ENCODE assay signal across 11 cellular contexts in genomic region chr9:5566054-5566618, GRCh38. TPM values are rescaled to one million over a fixed set of nuclear protein-coding genes. Genes with fewer than 3 reads are reported as not detected.
DNase-seq lines count a peak whose midpoint lies in the region; ATAC-seq and TF ChIP-seq lines count a peak whose summit lies in the region.
"Had no signal": no experiment of that assay in that cellular context is flagged by ENCODE, and none has a peak within 500 bp of the region (broad histone marks: within the 10 kb centered on the region; RNA-seq: fewer than 3 reads in every experiment).

No MANE protein-coding gene starts in this region.

- no peaks in the 10 kb centered on the region for H3K36me3 ChIP-seq in gastrocnemius medialis

- no peaks in the 10 kb centered on the region for H3K9me3 ChIP-seq in gastrocnemius medialis
- H3K9me3 ChIP-seq: right lobe of liver, SJSA1 had no signal

- CTCF ChIA-PET in RWPE1 (lab: Yijun Ruan, JAX) (interaction anchor here (0.6 kb wide), 1 partner anchor 134 kb away, joined by 4 read pairs; no protein-coding TSS in a partner anchor), HEK293T (lab: Yijun Ruan, JAX) (no interaction called here)

- TF ChIP-seq CTCF in RWPE1 (conservative IDR thresholded peaks at IDR 0.05; ENCODE audit: low read depth), result no peak
- TF ChIP-seq CTCF in gastrocnemius medialis (IDR thresholded peaks at IDR 0.05 in 4 of 5, conservative IDR thresholded peaks at IDR 0.05 in 1 of 5), result no peak
- TF ChIP-seq CTCF in GM13977 (IDR thresholded peaks at IDR 0.05; ENCODE audit: extremely low read depth, insufficient read depth, missing control alignments), result no peak
- TF ChIP-seq CTCF in GM13976 (IDR thresholded peaks at IDR 0.05; ENCODE audit: borderline replicate concordance, control extremely low read depth, extremely low read depth, insufficient read depth, missing control alignments), result no peak

- H3K27me3 ChIP-seq in gastrocnemius medialis, result no peaks in the 10 kb centered on the region
- H3K27me3 ChIP-seq: right lobe of liver, SJSA1 had no signal

- intact Hi-C loops in gastrocnemius medialis (cut with DNase I; ENCODE audit: low total_unique reads), result no loop called here

- H3K27ac ChIP-seq in RWPE1 (peak overlapping the region; percentile 81), gastrocnemius medialis (no peak overlapping the region)
- H3K27ac ChIP-seq: right lobe of liver, SJSA1 had no signal

- peaks cover 12 to 18% of the 10 kb centered on the region in 2 donors for H3K4me1 ChIP-seq in gastrocnemius medialis
- H3K4me1 ChIP-seq: right lobe of liver, SJSA1 had no signal

- ATAC-seq in GM19023 (IDR thresholded peaks at IDR 0.05; ENCODE audit: unreplicated experiment), result peak; percentile 63
- ATAC-seq in HG02852 (IDR thresholded peaks at IDR 0.05; ENCODE audit: unreplicated experiment), result peak; percentile 70
- no peak for ATAC-seq in gastrocnemius medialis
- ATAC-seq: right lobe of liver had no signal

- DNase-seq in AML-193 (lab: John Stamatoyannopoulos, UW) (peak; percentile 81 to 83), RWPE1 (ENCODE audit: low spot score) (no peak), gastrocnemius medialis (no peak), GM13977 (ENCODE audit: low spot score) (no peak), HEK293T (ENCODE audit: extremely low spot score) (no peak), GM13976 (ENCODE audit: low spot score) (no peak)
- DNase-seq: NCI-H2081 treated with DMSO at 0.1 percent for 48 hours, right lobe of liver had no signal

- TF ChIP-seq POLR2A in gastrocnemius medialis (IDR thresholded peaks at IDR 0.05), result no peak

- in situ Hi-C loops in gastrocnemius medialis (cut with MboI; ENCODE audit: low sequenced_read_pairs in 4 of 4) (no loop called here), GM13977 (cut with MboI; ENCODE audit: low pct_unique_long_range_greater_than_20kb, low sequenced_read_pairs, unreplicated experiment) (no loop called here), GM13976 (cut with MboI; ENCODE audit: low sequenced_read_pairs, unreplicated experiment) (no loop called here)

- no peak overlapping the region for H3K4me3 ChIP-seq in gastrocnemius medialis
- H3K4me3 ChIP-seq: right lobe of liver, SJSA1 had no signal

- POLR2A ChIA-PET in RWPE1 (lab: Yijun Ruan, JAX; ENCODE audit: low non-redundant PET) (no interaction called here), HEK293T (lab: Yijun Ruan, JAX) (no interaction called here)

TF ChIP-seq in HEK293T, 16 proteins besides CTCF, POLR2A, EP300 and RAD21:
- no peak for TF ChIP-seq NFRKB (IDR thresholded peaks at IDR 0.05)
- no peak for TF ChIP-seq SP1 (IDR thresholded peaks at IDR 0.05)
- TF ChIP-seq, protein P1, sequence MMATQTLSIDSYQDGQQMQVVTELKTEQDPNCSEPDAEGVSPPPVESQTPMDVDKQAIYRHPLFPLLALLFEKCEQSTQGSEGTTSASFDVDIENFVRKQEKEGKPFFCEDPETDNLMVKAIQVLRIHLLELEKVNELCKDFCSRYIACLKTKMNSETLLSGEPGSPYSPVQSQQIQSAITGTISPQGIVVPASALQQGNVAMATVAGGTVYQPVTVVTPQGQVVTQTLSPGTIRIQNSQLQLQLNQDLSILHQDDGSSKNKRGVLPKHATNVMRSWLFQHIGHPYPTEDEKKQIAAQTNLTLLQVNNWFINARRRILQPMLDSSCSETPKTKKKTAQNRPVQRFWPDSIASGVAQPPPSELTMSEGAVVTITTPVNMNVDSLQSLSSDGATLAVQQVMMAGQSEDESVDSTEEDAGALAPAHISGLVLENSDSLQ (IDR thresholded peaks at IDR 0.05), result no peak
- no peak for TF ChIP-seq SUZ12 (IDR thresholded peaks at IDR 0.05)
- TF ChIP-seq FOXM1 (IDR thresholded peaks at IDR 0.05; ENCODE audit: borderline replicate concordance), result no peak
- no peak for TF ChIP-seq L3MBTL2 (conservative IDR thresholded peaks at IDR 0.05)
- no peak for TF ChIP-seq CTBP1 (IDR thresholded peaks at IDR 0.05; ENCODE audit: borderline replicate concordance)
- TF ChIP-seq LEF1 (IDR thresholded peaks at IDR 0.05; ENCODE audit: borderline replicate concordance), result no peak
- TF ChIP-seq ELF4 (IDR thresholded peaks at IDR 0.05), result no peak
- no peak for TF ChIP-seq TARDBP (IDR thresholded peaks at IDR 0.05)
- TF ChIP-seq FOXA1 (IDR thresholded peaks at IDR 0.05), result no peak
- TF ChIP-seq HDGF (IDR thresholded peaks at IDR 0.05; ENCODE audit: borderline replicate concordance), result no peak
- TF ChIP-seq ARNT (IDR thresholded peaks at IDR 0.05), result no peak
- TF ChIP-seq BHLHE40 (IDR thresholded peaks at IDR 0.05; ENCODE audit: borderline replicate concordance), result no peak

RNA-seq across cellular contexts. Expression of gene PDCD1LG2, which starts 55.8 kb away (rescaled TPM):
- total RNA-seq in gastrocnemius medialis, result 1 to 10 TPM; 1.4 to 2.5 (median 1.7) TPM

Comparison
In these comparisons a context has a peak if more than half of its experiments do, and no peak if none do; other contexts are left out.
1. DNase-seq: peak in AML-193 (2 of 2); none in RWPE1 (single experiment), gastrocnemius medialis (0 of 2), GM13977 (single experiment), HEK293T (single experiment) and GM13976 (single experiment).
2. ATAC-seq: peak in GM19023 (single experiment) and HG02852 (single experiment); none in gastrocnemius medialis (0 of 2).